8 cellular contexts compared by ENCODE assay signal in the genomic region with DNA sequence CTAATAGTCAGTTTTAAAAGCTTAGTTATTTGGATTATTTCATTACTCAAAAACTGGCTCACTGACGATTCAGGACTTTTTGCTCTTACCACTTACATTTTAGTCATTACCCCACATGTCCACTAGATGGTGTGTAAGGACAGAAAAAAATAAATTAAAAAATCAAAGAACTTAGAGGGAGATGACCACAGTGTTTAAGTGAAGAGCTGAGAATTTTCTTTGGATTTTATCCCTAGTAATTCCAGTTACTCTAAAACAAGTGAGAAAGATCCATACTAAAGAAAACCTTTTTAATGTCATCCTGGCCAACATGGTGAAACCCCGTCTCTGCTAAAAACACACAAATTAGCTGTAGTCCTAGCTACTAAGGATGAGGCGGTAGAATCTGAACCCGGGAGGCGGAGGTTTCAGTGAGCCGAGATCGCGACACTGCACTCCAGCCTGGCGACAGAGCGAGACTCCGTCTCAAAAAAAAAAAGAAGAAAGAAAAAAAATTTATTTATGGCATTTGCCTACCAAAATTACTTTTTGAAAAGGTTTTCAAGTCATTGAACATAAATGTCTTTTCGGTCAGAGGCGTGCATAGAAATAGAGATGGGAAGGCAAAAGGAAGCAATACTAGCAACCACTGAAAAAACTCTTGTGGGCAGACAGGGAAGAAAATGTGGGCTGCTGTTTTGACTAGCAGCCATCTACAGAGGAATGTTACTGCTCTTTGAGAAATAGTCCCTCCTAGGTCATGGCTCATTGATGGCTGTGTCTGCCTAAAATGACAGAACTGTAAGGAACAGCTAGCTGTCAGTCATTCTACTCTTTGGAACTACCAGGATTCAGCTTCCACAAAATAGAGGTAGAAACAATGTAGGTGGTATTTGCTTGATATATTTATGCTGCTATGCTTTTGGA. TPM values are rescaled to one million over a fixed set of nuclear protein-coding genes. Genes with fewer than 3 reads are reported as not detected.
DNase-seq lines count a peak whose midpoint lies in the region; ATAC-seq, FAIRE-seq and TF ChIP-seq lines count a peak whose summit lies in the region.

No MANE protein-coding gene starts in this region.

- H3K4me3 ChIP-seq in OCI-LY7 (ENCODE audit: low read depth, low read length, poor library complexity, severe bottlenecking): peak overlapping the region; percentile 18
- peak overlapping the region; percentile 40 for H3K4me3 ChIP-seq in coronary artery
- peak overlapping the region in 2 of 3 donors; percentile 5 to 9 for H3K4me3 ChIP-seq in right lobe of liver
- no peak overlapping the region for H3K4me3 ChIP-seq in aorta (ENCODE audit: low read length in 2 of 2)

- no peak overlapping the region for H3K27ac ChIP-seq in OCI-LY7 (ENCODE audit: low read depth, low read length, poor library complexity, severe bottlenecking)
- no peak overlapping the region for H3K27ac ChIP-seq in coronary artery
- H3K27ac ChIP-seq in right lobe of liver: no peak overlapping the region
- no peak overlapping the region for H3K27ac ChIP-seq in aorta (ENCODE audit: low read depth in 1 of 2, low read length in 2 of 2)

- 19% methylated on average over 13 of the region's 13 CpGs for WGBS in right lobe of liver (ENCODE audit: insufficient coverage, low coverage, low lambda C conversion rate, missing lambda C conversion rate)
- 10 to 11% methylated on average over 13 of the region's 13 CpGs for WGBS in aorta, 2 donors

- H3K9me2 ChIP-seq in OCI-LY7 (ENCODE audit: insufficient read depth, low read length): no peaks in the 10 kb centered on the region

- CTCF ChIA-PET in OCI-LY7 (lab: Charles Lee; ENCODE audit: unreplicated experiment): interaction anchor here (1.6 kb wide), 1 partner anchor 104 kb away, joined by 8 read pairs; no protein-coding TSS in a partner anchor

- no peaks in the 10 kb centered on the region for H3K36me3 ChIP-seq in OCI-LY7 (ENCODE audit: insufficient read depth, low read length)
- H3K36me3 ChIP-seq in right lobe of liver: no peaks in the 10 kb centered on the region
- no peaks in the 10 kb centered on the region for H3K36me3 ChIP-seq in aorta (ENCODE audit: control insufficient read depth in 1 of 2, insufficient read depth in 2 of 2, low read length in 1 of 2)

- H2AFZ ChIP-seq in OCI-LY7 (ENCODE audit: low read length): peak overlapping the region; percentile 37; the same call in 1 of the 2 replicates

- FAIRE-seq in GM19239 (lab: Jason Lieb, UNC): peak; percentile 79

- H3K9me3 ChIP-seq in OCI-LY7 (ENCODE audit: low read length) (no peaks in the 10 kb centered on the region), right lobe of liver (no peaks in the 10 kb centered on the region), aorta (ENCODE audit: control insufficient read depth, low read length) (no peaks in the 10 kb centered on the region)

- TF ChIP-seq POLR2A in right lobe of liver (IDR thresholded peaks at IDR 0.05): no peak

- peak overlapping the region; percentile 42; the same call in 1 of the 2 replicates for H3K4me2 ChIP-seq in OCI-LY7 (ENCODE audit: low read length)

- ATAC-seq in HG03175 (IDR thresholded peaks at IDR 0.05; ENCODE audit: unreplicated experiment) (peak; percentile 69), right lobe of liver (peak; percentile 84 to 95 (median 90)), aorta (ENCODE audit: low FRiP score) (peak; percentile 78)

- H3K27me3 ChIP-seq in right lobe of liver: no peaks in the 10 kb centered on the region
- peaks cover 0 to 1% of the 10 kb centered on the region in 2 donors for H3K27me3 ChIP-seq in aorta (ENCODE audit: control insufficient read depth in 1 of 2, insufficient read depth in 2 of 2, low read length in 1 of 2)

- intact Hi-C loops in OCI-LY7 (cut with micrococcal nuclease; ENCODE audit: unreplicated experiment) (loop anchor here (1.0 to 5.0 kb wide), 2 partner anchors 104 to 225 kb away; no protein-coding TSS in a partner anchor), right lobe of liver (cut with DNase I) (loop anchor here (5.0 to 10.0 kb wide), 2 partner anchors 95 to 103 kb away; no protein-coding TSS in a partner anchor), aorta (cut with DNase I) (loop anchor here (1.0 to 2.0 kb wide), 2 partner anchors 103 to 105 kb away; no protein-coding TSS in a partner anchor)

- no peaks in the 10 kb centered on the region for H3K4me1 ChIP-seq in OCI-LY7 (ENCODE audit: insufficient read depth, low read length, poor library complexity, severe bottlenecking)
- no peaks in the 10 kb centered on the region for H3K4me1 ChIP-seq in right lobe of liver
- no peaks in the 10 kb centered on the region for H3K4me1 ChIP-seq in aorta (ENCODE audit: control insufficient read depth in 1 of 2, insufficient read depth in 2 of 2, low read length in 2 of 2)

- DNase-seq in NCI-H345 (lab: John Stamatoyannopoulos, UW) (peak; percentile 10), NCI-H345 treated with DMSO at 0.1 percent for 48 hours (lab: John Stamatoyannopoulos, UW; ENCODE audit: unreplicated experiment) (no peak), GM19239 (ENCODE audit: insufficient read length, low spot score) (peak; percentile 9), OCI-LY7 (ENCODE audit: low spot score) (peak; percentile 42), coronary artery (ENCODE audit: low spot score) (no peak), right lobe of liver (no peak), aorta (no peak)

- peak; percentile 86 for TF ChIP-seq CTCF in OCI-LY7 (conservative IDR thresholded peaks at IDR 0.05; ENCODE audit: low read length)
- TF ChIP-seq CTCF in coronary artery (IDR thresholded peaks at IDR 0.05): peak; percentile 18
- TF ChIP-seq CTCF in right lobe of liver (IDR thresholded peaks at IDR 0.05): peak; percentile 69 to 87 (median 72)

- no TSS peak for BruUV-seq in OCI-LY7 (replicated peaks; lab: Mats Ljungman, UMichigan)

- POLR2A ChIA-PET in OCI-LY7 (lab: Charles Lee): interaction anchor here (1.4 kb wide), 1 partner anchor 105 kb away, joined by 3 read pairs; no protein-coding TSS in a partner anchor

- H3K79me2 ChIP-seq in OCI-LY7 (ENCODE audit: insufficient read depth, low read depth, low read length): no peaks in the 10 kb centered on the region

- no peaks in the 10 kb centered on the region for H4K20me1 ChIP-seq in OCI-LY7 (ENCODE audit: insufficient read depth, low read length)

RNA-seq across cellular contexts. Expression of a gene that starts 26.6 kb away (rescaled TPM):
- total RNA-seq in OCI-LY7 (2014; rRNA removed; shearing (Covaris generic)): not detected in 2 replicates
- total RNA-seq in OCI-LY7 (2022) (not detected in 2 replicates), right lobe of liver (not detected), aorta (not detected)
- 1 to 10 TPM in 1 of 2 donors, under 1 TPM in 1; 0.31 to 1.0 TPM for polyA plus RNA-seq in aorta

Comparison
In these comparisons a context has a peak if more than half of its experiments do, and no peak if none do; other contexts are left out.
1. DNase-seq: peak in NCI-H345 (single experiment), GM19239 (single experiment) and OCI-LY7 (single experiment); none in NCI-H345 treated with DMSO at 0.1 percent for 48 hours (single experiment), coronary artery (single experiment), right lobe of liver (0 of 3) and aorta (0 of 2).
2. H3K4me3 ChIP-seq: peak in OCI-LY7 (single experiment), coronary artery (single experiment) and right lobe of liver (2 of 3); none in aorta (0 of 2).
3. CTCF ChIP-seq: peak in every context shown above with its lines; median percentile 86 in OCI-LY7; 72 in right lobe of liver; 18 in coronary artery.
4. Peak in every context shown above with its lines, with median percentiles within 50 percentile points of each other: ATAC-seq.